In the genomic region with DNA sequence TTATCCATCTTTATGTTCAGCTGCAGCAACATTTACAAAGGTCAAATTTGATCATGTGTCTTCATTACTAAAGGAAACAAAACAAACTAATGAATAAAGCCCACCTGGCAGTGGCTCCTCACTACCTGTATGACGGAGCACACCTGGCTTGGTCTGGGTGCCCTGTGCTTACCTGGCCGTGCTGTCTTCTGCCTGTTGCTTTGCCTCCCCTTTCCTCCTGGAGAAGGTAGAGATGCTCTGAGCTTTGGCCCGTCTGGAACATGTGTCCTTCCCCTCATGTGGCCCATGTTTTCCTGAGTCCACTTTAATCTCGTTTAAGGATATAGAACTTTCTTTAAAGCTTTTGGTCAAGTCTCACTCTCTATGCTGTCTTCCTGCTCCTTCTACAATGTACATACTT, we compare ENCODE assay signal across 6 cellular contexts.
DNase-seq lines count a peak whose midpoint lies in the region; ATAC-seq and TF ChIP-seq lines count a peak whose summit lies in the region.
"Not testable (repeated sequence)": the region's sequence is repeated elsewhere in the genome, so short reads cannot be mapped to it uniquely, and the experiment has no call there.

No MANE protein-coding gene starts in this region.

- H3K36me3 ChIP-seq in RWPE2 (ENCODE audit: low read depth); esophagus muscularis mucosa; mesenchymal stem cell (ENCODE audit: control insufficient read depth in 1 of 2, insufficient read depth in 2 of 2, low read depth in 1 of 2, low read length in 2 of 2): not testable (repeated sequence)

- H3K27ac ChIP-seq in RWPE2 (ENCODE audit: poor library complexity, severe bottlenecking); esophagus muscularis mucosa (replicated peaks in 1 of 4); mesenchymal stem cell (ENCODE audit: low read length, poor library complexity, severe bottlenecking): not testable (repeated sequence)

- not testable (repeated sequence) for H3K14ac ChIP-seq in mesenchymal stem cell (ENCODE audit: low read length in 2 of 2)

- not testable (repeated sequence) for H3K27ac Mint-ChIP-seq in chondrocyte (ENCODE audit: unreplicated experiment)

- not testable (repeated sequence) for H3K18ac ChIP-seq in mesenchymal stem cell (ENCODE audit: low read depth in 1 of 2, low read length in 2 of 2)

- H2BK15ac ChIP-seq in mesenchymal stem cell (ENCODE audit: low read depth, poor library complexity, severe bottlenecking) = not testable (repeated sequence)

- not testable (repeated sequence) for H3K9me3 ChIP-seq in RWPE2 (ENCODE audit: severe bottlenecking); esophagus muscularis mucosa; mesenchymal stem cell (ENCODE audit: control insufficient read depth, low read length)

- intact Hi-C loops in esophagus muscularis mucosa (cut with DNase I) = not testable (repeated sequence)

- H3K4me3 Mint-ChIP-seq in chondrocyte (ENCODE audit: unreplicated experiment) = not testable (repeated sequence)

- H3K4me1 Mint-ChIP-seq in chondrocyte (ENCODE audit: low read depth) = not testable (repeated sequence)

- WGBS in esophagus muscularis mucosa = 54% methylated on average over 4 of the region's 4 CpGs
- 57% methylated on average over 4 of the region's 4 CpGs for WGBS in mesenchymal stem cell

- H3K27me3 Mint-ChIP-seq in chondrocyte (ENCODE audit: low read depth) = not testable (repeated sequence)

- not testable (repeated sequence) for TF ChIP-seq CTCF in RWPE2 (IDR thresholded peaks at IDR 0.05; ENCODE audit: poor library complexity, severe bottlenecking); chondrocyte (IDR thresholded peaks at IDR 0.05); esophagus muscularis mucosa (IDR thresholded peaks at IDR 0.05)

- not testable (repeated sequence) for H3K36me3 Mint-ChIP-seq in chondrocyte (ENCODE audit: low read depth)

- not testable (repeated sequence) for TF ChIP-seq POLR2A in esophagus muscularis mucosa (IDR thresholded peaks at IDR 0.05; ENCODE audit: low read depth)

- H3K4me3 ChIP-seq in RWPE2 (ENCODE audit: severe bottlenecking); esophagus muscularis mucosa; mesenchymal stem cell (ENCODE audit: insufficient read depth in 1 of 2, low read depth in 1 of 2, low read length in 2 of 2): not testable (repeated sequence)

- not testable (repeated sequence) for H2BK120ac ChIP-seq in mesenchymal stem cell (ENCODE audit: low read depth, low read length)

- not testable (repeated sequence) for H3K4me2 ChIP-seq in mesenchymal stem cell (ENCODE audit: low read length, poor library complexity, severe bottlenecking)

- TF ChIP-seq EP300 in esophagus muscularis mucosa (IDR thresholded peaks at IDR 0.05) = not testable (repeated sequence)

- not testable (repeated sequence) for ATAC-seq in RWPE2 (ENCODE audit: low read depth)

- H3K9me3 Mint-ChIP-seq in chondrocyte (ENCODE audit: low read depth) = peaks cover 76% of the 10 kb centered on the region

- not testable (repeated sequence) for H2AFZ ChIP-seq in mesenchymal stem cell (ENCODE audit: low read depth, low read length)

- H3K79me1 ChIP-seq in mesenchymal stem cell (replicated peaks; ENCODE audit: low read length, poor library complexity, severe bottlenecking) = not testable (repeated sequence)

- not testable (repeated sequence) for H3K9ac ChIP-seq in mesenchymal stem cell (ENCODE audit: low read length)

- not testable (repeated sequence) for H3K23ac ChIP-seq in mesenchymal stem cell (ENCODE audit: low read length in 2 of 2)

- DNase-seq in NCI-H82 (lab: John Stamatoyannopoulos, UW) (peak; percentile 15), RWPE2 (ENCODE audit: low spot score) (peak; percentile 45), chondrocyte (ENCODE audit: low spot score) (peak; percentile 70), esophagus muscularis mucosa (ENCODE audit: extremely low spot score) (peak; percentile 90), mesenteric fat pad (ENCODE audit: low spot score) (peak; percentile 79)
- DNase-seq in mesenchymal stem cell = not testable (repeated sequence)

- H4K8ac ChIP-seq in mesenchymal stem cell (ENCODE audit: low read length) = not testable (repeated sequence)

- not testable (repeated sequence) for H3K4me1 ChIP-seq in RWPE2 (ENCODE audit: insufficient read depth, poor library complexity, severe bottlenecking); esophagus muscularis mucosa; mesenchymal stem cell (ENCODE audit: control insufficient read depth, insufficient read depth, low read depth, low read length)

- not testable (repeated sequence) for H2AK5ac ChIP-seq in mesenchymal stem cell (ENCODE audit: low read length, severe bottlenecking)

- peak overlapping the region; percentile 39 for H4K91ac ChIP-seq in mesenchymal stem cell (ENCODE audit: low read length)

- not testable (repeated sequence) for H2BK5ac ChIP-seq in mesenchymal stem cell (ENCODE audit: low read depth, low read length, poor library complexity, severe bottlenecking)

- not testable (repeated sequence) for H2BK12ac ChIP-seq in mesenchymal stem cell (ENCODE audit: low read length in 2 of 2)

- not testable (repeated sequence) for H3K4ac ChIP-seq in mesenchymal stem cell (ENCODE audit: low read depth in 1 of 2, low read length in 2 of 2)

- H3K27me3 ChIP-seq in RWPE2 (ENCODE audit: insufficient read depth, poor library complexity, severe bottlenecking); esophagus muscularis mucosa; mesenchymal stem cell (ENCODE audit: control insufficient read depth in 1 of 2, insufficient read depth in 1 of 2, low read length in 2 of 2): not testable (repeated sequence)
